In the genomic region with DNA sequence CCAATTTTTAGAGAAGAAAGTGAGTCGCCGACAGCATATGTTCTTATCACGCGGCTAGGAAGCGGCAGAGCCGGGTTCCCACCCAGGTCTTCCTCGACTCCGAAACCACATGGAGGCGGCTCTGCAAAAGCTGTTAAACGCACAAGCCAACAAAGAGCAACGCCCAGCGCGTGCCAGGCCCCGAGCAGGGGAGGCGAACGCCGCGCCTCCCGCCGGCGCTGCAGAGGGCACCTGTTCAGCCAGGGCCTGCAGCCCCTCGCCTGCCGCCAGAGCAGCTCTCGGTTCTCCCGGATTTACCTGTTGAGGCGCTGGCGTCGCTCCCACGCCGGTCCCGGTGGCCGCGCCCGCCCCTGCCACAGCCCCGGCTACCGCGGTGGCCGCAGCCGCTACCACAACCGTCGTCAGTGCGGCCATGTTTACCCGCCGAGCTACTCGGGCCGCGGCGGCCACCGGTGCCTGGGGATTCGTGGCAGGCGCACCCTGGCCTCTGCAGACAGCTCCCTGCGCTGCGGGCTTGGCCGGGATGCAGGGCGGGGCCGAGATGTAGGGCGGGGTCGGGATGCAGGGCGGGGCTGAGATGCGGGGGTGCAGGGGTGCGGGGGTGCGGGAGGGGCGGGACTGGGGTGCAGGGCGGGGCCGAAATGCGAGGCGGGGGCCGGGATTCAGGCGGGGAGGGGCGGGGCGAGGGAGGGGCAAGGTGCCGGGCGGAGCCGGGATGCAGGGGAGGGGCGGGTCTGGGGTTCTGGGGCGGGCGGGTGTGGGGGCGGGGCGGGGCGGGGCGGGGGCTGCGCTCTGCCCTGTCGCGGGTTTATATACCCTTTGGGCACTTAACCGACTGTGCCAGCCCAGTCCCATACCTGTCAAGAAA, we compare ENCODE assay signal across 1 cellular context.
TF ChIP-seq lines count a peak whose summit lies in the region.

CCDC112 (minus strand) TSS at position 525 of the 868 bp plus-strand sequence; CDS start at position 414, 111 bp downstream.

TF ChIP-seq in K562, 482 proteins besides CTCF, POLR2A, EP300 and RAD21 (continued from another document and continues in another):
- TF ChIP-seq, protein P1, sequence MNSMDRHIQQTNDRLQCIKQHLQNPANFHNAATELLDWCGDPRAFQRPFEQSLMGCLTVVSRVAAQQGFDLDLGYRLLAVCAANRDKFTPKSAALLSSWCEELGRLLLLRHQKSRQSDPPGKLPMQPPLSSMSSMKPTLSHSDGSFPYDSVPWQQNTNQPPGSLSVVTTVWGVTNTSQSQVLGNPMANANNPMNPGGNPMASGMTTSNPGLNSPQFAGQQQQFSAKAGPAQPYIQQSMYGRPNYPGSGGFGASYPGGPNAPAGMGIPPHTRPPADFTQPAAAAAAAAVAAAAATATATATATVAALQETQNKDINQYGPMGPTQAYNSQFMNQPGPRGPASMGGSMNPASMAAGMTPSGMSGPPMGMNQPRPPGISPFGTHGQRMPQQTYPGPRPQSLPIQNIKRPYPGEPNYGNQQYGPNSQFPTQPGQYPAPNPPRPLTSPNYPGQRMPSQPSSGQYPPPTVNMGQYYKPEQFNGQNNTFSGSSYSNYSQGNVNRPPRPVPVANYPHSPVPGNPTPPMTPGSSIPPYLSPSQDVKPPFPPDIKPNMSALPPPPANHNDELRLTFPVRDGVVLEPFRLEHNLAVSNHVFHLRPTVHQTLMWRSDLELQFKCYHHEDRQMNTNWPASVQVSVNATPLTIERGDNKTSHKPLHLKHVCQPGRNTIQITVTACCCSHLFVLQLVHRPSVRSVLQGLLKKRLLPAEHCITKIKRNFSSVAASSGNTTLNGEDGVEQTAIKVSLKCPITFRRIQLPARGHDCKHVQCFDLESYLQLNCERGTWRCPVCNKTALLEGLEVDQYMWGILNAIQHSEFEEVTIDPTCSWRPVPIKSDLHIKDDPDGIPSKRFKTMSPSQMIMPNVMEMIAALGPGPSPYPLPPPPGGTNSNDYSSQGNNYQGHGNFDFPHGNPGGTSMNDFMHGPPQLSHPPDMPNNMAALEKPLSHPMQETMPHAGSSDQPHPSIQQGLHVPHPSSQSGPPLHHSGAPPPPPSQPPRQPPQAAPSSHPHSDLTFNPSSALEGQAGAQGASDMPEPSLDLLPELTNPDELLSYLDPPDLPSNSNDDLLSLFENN (IDR thresholded peaks at IDR 0.05; ENCODE audit: low read depth in 2 of 2, low read length in 2 of 2): no peak
- TF ChIP-seq, protein P2, sequence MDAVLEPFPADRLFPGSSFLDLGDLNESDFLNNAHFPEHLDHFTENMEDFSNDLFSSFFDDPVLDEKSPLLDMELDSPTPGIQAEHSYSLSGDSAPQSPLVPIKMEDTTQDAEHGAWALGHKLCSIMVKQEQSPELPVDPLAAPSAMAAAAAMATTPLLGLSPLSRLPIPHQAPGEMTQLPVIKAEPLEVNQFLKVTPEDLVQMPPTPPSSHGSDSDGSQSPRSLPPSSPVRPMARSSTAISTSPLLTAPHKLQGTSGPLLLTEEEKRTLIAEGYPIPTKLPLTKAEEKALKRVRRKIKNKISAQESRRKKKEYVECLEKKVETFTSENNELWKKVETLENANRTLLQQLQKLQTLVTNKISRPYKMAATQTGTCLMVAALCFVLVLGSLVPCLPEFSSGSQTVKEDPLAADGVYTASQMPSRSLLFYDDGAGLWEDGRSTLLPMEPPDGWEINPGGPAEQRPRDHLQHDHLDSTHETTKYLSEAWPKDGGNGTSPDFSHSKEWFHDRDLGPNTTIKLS (IDR thresholded peaks at IDR 0.05; ENCODE audit: borderline replicate concordance, low read depth): peak; percentile 69; the same call in 1 of the 2 replicates
- TF ChIP-seq CREB3 (tag; conservative IDR thresholded peaks at IDR 0.05; ENCODE audit: low read depth) (peak; percentile 76), C11orf30 (IDR thresholded peaks at IDR 0.05; ENCODE audit: low read depth) (no peak), NR2C1 (IDR thresholded peaks at IDR 0.05) (no peak), NR2C1 (tag; IDR thresholded peaks at IDR 0.05) (no peak), ZBTB1 (CRISPR knock-in tag; IDR thresholded peaks at IDR 0.05; ENCODE audit: borderline replicate concordance, low read depth) (peak; percentile 98), RBM25 (IDR thresholded peaks at IDR 0.05; ENCODE audit: low read depth, low read length, severe bottlenecking) (peak; percentile 8), CTBP1 (IDR thresholded peaks at IDR 0.05; ENCODE audit: borderline replicate concordance) (peak; percentile 75), PML (IDR thresholded peaks at IDR 0.05; ENCODE audit: low read length) (0 out of 2 replicates have a peak, but pooled peaks have one; percentile 45), NR3C1 (CRISPR knock-in tag; IDR thresholded peaks at IDR 0.05) (0 out of 2 replicates have a peak, but pooled peaks have one; percentile 53), YY1 (IDR thresholded peaks at IDR 0.05; ENCODE audit: borderline replicate concordance in 1 of 3, control insufficient read depth in 1 of 3, extremely low read depth in 1 of 3, insufficient read depth in 3 of 3, insufficient read length in 1 of 3, insufficient replicate concordance in 2 of 3, low read depth in 1 of 3, low read length in 2 of 3) (peak; percentile 42 to 88 (median 73)), ZNF518B (CRISPR knock-in tag; IDR thresholded peaks at IDR 0.05) (no peak), ZBTB8A (IDR thresholded peaks at IDR 0.05; ENCODE audit: partially characterized antibody) (no peak), NR4A1 (CRISPR knock-in tag; IDR thresholded peaks at IDR 0.05) (peak; percentile 88; the same call in 1 of the 2 replicates), NR4A1 (tag; IDR thresholded peaks at IDR 0.05) (no peak)
- TF ChIP-seq, protein P3, sequence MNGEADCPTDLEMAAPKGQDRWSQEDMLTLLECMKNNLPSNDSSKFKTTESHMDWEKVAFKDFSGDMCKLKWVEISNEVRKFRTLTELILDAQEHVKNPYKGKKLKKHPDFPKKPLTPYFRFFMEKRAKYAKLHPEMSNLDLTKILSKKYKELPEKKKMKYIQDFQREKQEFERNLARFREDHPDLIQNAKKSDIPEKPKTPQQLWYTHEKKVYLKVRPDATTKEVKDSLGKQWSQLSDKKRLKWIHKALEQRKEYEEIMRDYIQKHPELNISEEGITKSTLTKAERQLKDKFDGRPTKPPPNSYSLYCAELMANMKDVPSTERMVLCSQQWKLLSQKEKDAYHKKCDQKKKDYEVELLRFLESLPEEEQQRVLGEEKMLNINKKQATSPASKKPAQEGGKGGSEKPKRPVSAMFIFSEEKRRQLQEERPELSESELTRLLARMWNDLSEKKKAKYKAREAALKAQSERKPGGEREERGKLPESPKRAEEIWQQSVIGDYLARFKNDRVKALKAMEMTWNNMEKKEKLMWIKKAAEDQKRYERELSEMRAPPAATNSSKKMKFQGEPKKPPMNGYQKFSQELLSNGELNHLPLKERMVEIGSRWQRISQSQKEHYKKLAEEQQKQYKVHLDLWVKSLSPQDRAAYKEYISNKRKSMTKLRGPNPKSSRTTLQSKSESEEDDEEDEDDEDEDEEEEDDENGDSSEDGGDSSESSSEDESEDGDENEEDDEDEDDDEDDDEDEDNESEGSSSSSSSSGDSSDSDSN (IDR thresholded peaks at IDR 0.05; ENCODE audit: borderline replicate concordance in 1 of 2, low read depth in 2 of 2, low read length in 2 of 2): 0 out of 4 replicates have a peak, but pooled peaks of 1 of the 2 experiments have one; percentile 36
- TF ChIP-seq, protein P4, sequence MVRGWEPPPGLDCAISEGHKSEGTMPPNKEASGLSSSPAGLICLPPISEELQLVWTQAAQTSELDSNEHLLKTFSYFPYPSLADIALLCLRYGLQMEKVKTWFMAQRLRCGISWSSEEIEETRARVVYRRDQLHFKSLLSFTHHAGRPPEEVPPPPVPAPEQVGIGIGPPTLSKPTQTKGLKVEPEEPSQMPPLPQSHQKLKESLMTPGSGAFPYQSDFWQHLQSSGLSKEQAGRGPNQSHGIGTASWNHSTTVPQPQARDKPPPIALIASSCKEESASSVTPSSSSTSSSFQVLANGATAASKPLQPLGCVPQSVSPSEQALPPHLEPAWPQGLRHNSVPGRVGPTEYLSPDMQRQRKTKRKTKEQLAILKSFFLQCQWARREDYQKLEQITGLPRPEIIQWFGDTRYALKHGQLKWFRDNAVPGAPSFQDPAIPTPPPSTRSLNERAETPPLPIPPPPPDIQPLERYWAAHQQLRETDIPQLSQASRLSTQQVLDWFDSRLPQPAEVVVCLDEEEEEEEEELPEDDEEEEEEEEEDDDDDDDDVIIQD (CRISPR knock-in tag; IDR thresholded peaks at IDR 0.05): no peak
- TF ChIP-seq, protein P5, sequence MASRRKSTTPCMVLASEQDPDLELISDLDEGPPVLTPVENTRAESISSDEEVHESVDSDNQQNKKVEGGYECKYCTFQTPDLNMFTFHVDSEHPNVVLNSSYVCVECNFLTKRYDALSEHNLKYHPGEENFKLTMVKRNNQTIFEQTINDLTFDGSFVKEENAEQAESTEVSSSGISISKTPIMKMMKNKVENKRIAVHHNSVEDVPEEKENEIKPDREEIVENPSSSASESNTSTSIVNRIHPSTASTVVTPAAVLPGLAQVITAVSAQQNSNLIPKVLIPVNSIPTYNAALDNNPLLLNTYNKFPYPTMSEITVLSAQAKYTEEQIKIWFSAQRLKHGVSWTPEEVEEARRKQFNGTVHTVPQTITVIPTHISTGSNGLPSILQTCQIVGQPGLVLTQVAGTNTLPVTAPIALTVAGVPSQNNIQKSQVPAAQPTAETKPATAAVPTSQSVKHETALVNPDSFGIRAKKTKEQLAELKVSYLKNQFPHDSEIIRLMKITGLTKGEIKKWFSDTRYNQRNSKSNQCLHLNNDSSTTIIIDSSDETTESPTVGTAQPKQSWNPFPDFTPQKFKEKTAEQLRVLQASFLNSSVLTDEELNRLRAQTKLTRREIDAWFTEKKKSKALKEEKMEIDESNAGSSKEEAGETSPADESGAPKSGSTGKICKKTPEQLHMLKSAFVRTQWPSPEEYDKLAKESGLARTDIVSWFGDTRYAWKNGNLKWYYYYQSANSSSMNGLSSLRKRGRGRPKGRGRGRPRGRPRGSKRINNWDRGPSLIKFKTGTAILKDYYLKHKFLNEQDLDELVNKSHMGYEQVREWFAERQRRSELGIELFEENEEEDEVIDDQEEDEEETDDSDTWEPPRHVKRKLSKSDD (conservative IDR thresholded peaks at IDR 0.05; ENCODE audit: low read length): no peak
